In genomic region chr5:77390222-77390621, GRCh38 we compare ENCODE assay signal across 15 cellular contexts.
DNase-seq lines count a peak whose midpoint lies in the region; TF ChIP-seq lines count a peak whose summit lies in the region.
"Had no signal": no experiment of that assay in that cellular context is flagged by ENCODE, and none has a peak within 500 bp of the region (broad histone marks: within the 10 kb centered on the region; RNA-seq: fewer than 3 reads in every experiment).

No MANE protein-coding gene starts in this region.

- H3K4me3 ChIP-seq in AG10803 (ENCODE audit: low read length), result no peak overlapping the region
- H3K4me3 ChIP-seq in osteoblast (ENCODE audit: insufficient read depth, low read length), result no peak overlapping the region
- no peak overlapping the region for H3K4me3 ChIP-seq in testis
- H3K4me3 ChIP-seq: BLaER1 treated with 17β-estradiol and CSF1 and Interleukin-3, amounts not matched to agents 10 nM and 100 nM had no signal

- H3K4me2 ChIP-seq in osteoblast (ENCODE audit: insufficient read depth, low read length), result peak overlapping the region; percentile 28
- H3K4me2 ChIP-seq: BLaER1 treated with 17β-estradiol and CSF1 and Interleukin-3, amounts not matched to agents 10 nM and 100 nM had no signal

- intact Hi-C loops in testis (cut with DNase I; ENCODE audit: low total_unique reads), result no loop called here

- H3K9me3 ChIP-seq in osteoblast (ENCODE audit: low read depth, low read length) (no peaks in the 10 kb centered on the region), testis (no peaks in the 10 kb centered on the region)

- H3K79me2 ChIP-seq in osteoblast (ENCODE audit: insufficient read depth, low read length), result no peaks in the 10 kb centered on the region

- DNase-seq in AG10803 (ENCODE audit: low read depth) (peak; percentile 32), fibroblast of gingiva (ENCODE audit: low read depth) (peak; percentile 44), osteoblast (ENCODE audit: insufficient read length, low spot score, missing footprints) (peak; percentile 57), testis (peak; percentile 38), AG08395 (ENCODE audit: low spot score) (no peak), D341Med (ENCODE audit: low spot score) (no peak)
- DNase-seq in effector CD4-positive, alpha-beta T cell, result no peak
- no peak for DNase-seq in activated CD4-positive, alpha-beta T cell treated with anti-CD3 and anti-CD28 coated beads, Interleukin-2, amount 50 U/mL, for 48 hours
- DNase-seq: CD4-positive, CD25-positive, alpha-beta regulatory T cell; DMS153; DMS79 treated with DMSO at 0.1 percent for 48 hours; GDM1 had no signal

- H3K36me3 ChIP-seq in osteoblast (ENCODE audit: insufficient read depth, low read length) (no peaks in the 10 kb centered on the region), testis (ENCODE audit: low read depth, missing control alignments) (no peaks in the 10 kb centered on the region)
- H3K36me3 ChIP-seq: BLaER1 treated with 17β-estradiol and CSF1 and Interleukin-3, amounts not matched to agents 10 nM and 100 nM had no signal

- no peak overlapping the region for H2AFZ ChIP-seq in osteoblast (ENCODE audit: low read length)

- H3K27ac ChIP-seq in osteoblast (ENCODE audit: low read depth, low read length) (peak overlapping the region; percentile 2), testis (peak overlapping the region in 1 of 2 donors; percentile 19)
- H3K27ac ChIP-seq: 22Rv1; BLaER1 treated with 17β-estradiol and CSF1 and Interleukin-3, amounts not matched to agents 10 nM and 100 nM; HL-60 had no signal

- peaks cover 19% of the 10 kb centered on the region for H3K4me1 ChIP-seq in osteoblast (ENCODE audit: insufficient read depth, low read length)
- H3K4me1 ChIP-seq in testis, result peaks cover 4% of the 10 kb centered on the region
- H3K4me1 ChIP-seq: BLaER1 treated with 17β-estradiol and CSF1 and Interleukin-3, amounts not matched to agents 10 nM and 100 nM had no signal

- no peak for TF ChIP-seq POLR2A in testis (IDR thresholded peaks at IDR 0.05)

- TF ChIP-seq CTCF in AG10803 (conservative IDR thresholded peaks at IDR 0.05; ENCODE audit: low read length) (no peak), osteoblast (IDR thresholded peaks at IDR 0.05; ENCODE audit: extremely low read depth, low read depth, low read length) (no peak), testis (IDR thresholded peaks at IDR 0.05) (no peak)

- WGBS in testis, 2 donors, result 62 to 67% methylated on average over 3 of the region's 3 CpGs

- H3K27me3 ChIP-seq in osteoblast (ENCODE audit: insufficient read depth, low read length) (no peaks in the 10 kb centered on the region), testis (no peaks in the 10 kb centered on the region)
- H3K27me3 ChIP-seq: BLaER1 treated with 17β-estradiol and CSF1 and Interleukin-3, amounts not matched to agents 10 nM and 100 nM had no signal

- no peaks in the 10 kb centered on the region for H4K20me1 ChIP-seq in osteoblast (ENCODE audit: insufficient read depth, low read length)
- H4K20me1 ChIP-seq: BLaER1 treated with 17β-estradiol and CSF1 and Interleukin-3, amounts not matched to agents 10 nM and 100 nM had no signal

Comparison
In these comparisons a context has a peak if more than half of its experiments do, and no peak if none do; other contexts are left out.
1. DNase-seq: peak in AG10803 (single experiment), fibroblast of gingiva (single experiment), osteoblast (single experiment) and testis (single experiment); none in effector CD4-positive, alpha-beta T cell (single experiment), activated CD4-positive, alpha-beta T cell treated with anti-CD3 and anti-CD28 coated beads, Interleukin-2, amount 50 U/mL, for 48 hours (0 of 2), AG08395 (single experiment) and D341Med (single experiment).